ENCODE assay signal across 10 cellular contexts in genomic region chr5:111069839-111070238, GRCh38. TPM values are rescaled to one million over a fixed set of nuclear protein-coding genes. Genes with fewer than 3 reads are reported as not detected.
DNase-seq lines count a peak whose midpoint lies in the region; ATAC-seq and TF ChIP-seq lines count a peak whose summit lies in the region.
"Had no signal": no experiment of that assay in that cellular context is flagged by ENCODE, and none has a peak within 500 bp of the region (broad histone marks: within the 10 kb centered on the region; RNA-seq: fewer than 3 reads in every experiment).

No MANE protein-coding gene starts in this region.

- H3K4me1 Mint-ChIP-seq in natural killer cell = peaks cover 14 to 16% of the 10 kb centered on the region in 2 donors

- in situ Hi-C loops in GM23248 (cut with MboI) = no loop called here

- intact Hi-C loops in natural killer cell (cut with micrococcal nuclease) = no loop called here
- intact Hi-C loops in PC-3 (cut with micrococcal nuclease) = no loop called here

- peaks cover 66 to 71% of the 10 kb centered on the region in 2 donors for H3K27me3 Mint-ChIP-seq in natural killer cell (ENCODE audit: low read depth in 2 of 2)

- H3K36me3 Mint-ChIP-seq in natural killer cell = no peaks in the 10 kb centered on the region

- BruUV-seq in PC-3 (replicated peaks; lab: Mats Ljungman, UMichigan) = no TSS peak

- H3K4me1 ChIP-seq in GM23248 (ENCODE audit: insufficient read depth) = peaks cover 16% of the 10 kb centered on the region
- H3K4me1 ChIP-seq in PC-3 (ENCODE audit: insufficient read depth, low read length) = peaks cover 2% of the 10 kb centered on the region

- no peaks in the 10 kb centered on the region for H3K79me2 ChIP-seq in GM23248 (ENCODE audit: insufficient read depth)
- no peaks in the 10 kb centered on the region for H3K79me2 ChIP-seq in PC-3 (ENCODE audit: low read length)

- TF ChIP-seq CTCF in retinal pigment epithelial cell (conservative IDR thresholded peaks at IDR 0.05; ENCODE audit: low read depth, low read length) = no peak
- TF ChIP-seq CTCF in natural killer cell (IDR thresholded peaks at IDR 0.05) = no peak
- TF ChIP-seq CTCF in PC-3 (conservative IDR thresholded peaks at IDR 0.05; ENCODE audit: low read depth, low read length) = no peak

- H3F3A ChIP-seq in GM23248 (ENCODE audit: insufficient read depth) (peaks cover 10% of the 10 kb centered on the region; the same call in 1 of the 2 replicates), PC-3 (ENCODE audit: low read length, unreplicated experiment) (no peaks in the 10 kb centered on the region)

- POLR2A ChIA-PET in PC-3 (lab: Charles Lee; ENCODE audit: unreplicated experiment) = no interaction called here

- H3K4me2 ChIP-seq in GM23248 (ENCODE audit: unreplicated experiment) = peak overlapping the region; percentile 84
- H3K4me2 ChIP-seq in PC-3 (ENCODE audit: low read length) = no peak overlapping the region

- H3K9me3 Mint-ChIP-seq in natural killer cell = peaks cover 0 to 2% of the 10 kb centered on the region in 2 donors
- H3K9me3 Mint-ChIP-seq: activated naive CD8-positive, alpha-beta T cell treated with anti-CD3 and anti-CD28 coated beads, Interleukin-2, amount 10 ng/mL, durations not matched to agents 7 days and 5 days had no signal

- no peaks in the 10 kb centered on the region for H3K36me3 ChIP-seq in GM23248 (ENCODE audit: low read depth)
- H3K36me3 ChIP-seq in PC-3 (ENCODE audit: low read depth, low read length) = no peaks in the 10 kb centered on the region

- H3K27ac ChIP-seq in GM23248 = no peak overlapping the region
- H3K27ac ChIP-seq in PC-3 (ENCODE audit: low read length) = no peak overlapping the region
- no peak overlapping the region for H3K27ac ChIP-seq in caudate nucleus (ENCODE audit: low read depth, low read length)

- ATAC-seq in natural killer cell (no peak), HG02571 (IDR thresholded peaks at IDR 0.05; ENCODE audit: unreplicated experiment) (no peak), PC-3 (no peak)

- H3K27me3 ChIP-seq in GM23248 (replicated peaks; ENCODE audit: insufficient read depth) = peaks cover 58% of the 10 kb centered on the region
- no peaks in the 10 kb centered on the region for H3K27me3 ChIP-seq in PC-3 (ENCODE audit: low read length)

- H3K9me2 ChIP-seq in GM23248 (ENCODE audit: insufficient read depth) = no peaks in the 10 kb centered on the region
- H3K9me2 ChIP-seq in PC-3 (replicated peaks; ENCODE audit: low read length) = no peaks in the 10 kb centered on the region

- H2AFZ ChIP-seq in GM23248 = peak overlapping the region; percentile 51
- no peak overlapping the region for H2AFZ ChIP-seq in PC-3 (ENCODE audit: low read length)

- H3K4me3 ChIP-seq in GM23248 (peak overlapping the region; percentile 61), retinal pigment epithelial cell (ENCODE audit: low read length) (peak overlapping the region; percentile 46), PC-3 (ENCODE audit: low read length) (no peak overlapping the region)

- H3K9me3 ChIP-seq in GM23248 (ENCODE audit: low read depth) (no peaks in the 10 kb centered on the region), PC-3 (ENCODE audit: low read length) (no peaks in the 10 kb centered on the region)

- peak; percentile 70 for DNase-seq in GM23248
- peak; percentile 27 for DNase-seq in amniotic epithelial cell (ENCODE audit: low read depth)
- peak; percentile 64 for DNase-seq in hepatic stellate cell (ENCODE audit: low spot score)
- DNase-seq in retinal pigment epithelial cell (ENCODE audit: low read depth) = peak; percentile 30
- no peak for DNase-seq in natural killer cell
- DNase-seq in PC-3 = no peak
- DNase-seq in caudate nucleus (lab: John Stamatoyannopoulos, UW) = no peak
- DNase-seq: NCI-H2171 had no signal

- no peak overlapping the region for H3K27ac Mint-ChIP-seq in natural killer cell
- H3K27ac Mint-ChIP-seq: activated naive CD8-positive, alpha-beta T cell treated with anti-CD3 and anti-CD28 coated beads, Interleukin-2, amount 10 ng/mL, durations not matched to agents 7 days and 5 days had no signal

- 0 to 11% methylated on average over 4 of the region's 4 CpGs for WGBS in GM23248 (ENCODE audit: low coverage in 1 of 2, low lambda C conversion rate in 2 of 2, missing lambda C conversion rate in 2 of 2), 2 experiments

- CTCF ChIA-PET in PC-3 (lab: Charles Lee) = no interaction called here

- H4K20me1 ChIP-seq in GM23248 (ENCODE audit: insufficient read depth) (no peaks in the 10 kb centered on the region), PC-3 (ENCODE audit: low read length) (no peaks in the 10 kb centered on the region)

- H3K9ac ChIP-seq in GM23248 (no peak overlapping the region), PC-3 (ENCODE audit: low read length) (no peak overlapping the region)

- H3K4me3 Mint-ChIP-seq in natural killer cell = no peak overlapping the region

RNA-seq across cellular contexts. Expression of gene TSLP, which starts 1.7 kb away (rescaled TPM):
- not detected in 2 replicates for total RNA-seq in GM23248 (2014; rRNA removed; shearing (Covaris generic))
- 0.15 TPM in 1 of 2 replicates, not detected in the other for polyA plus RNA-seq in GM23248 (2016; fragmentation: Nextera tagmentation; extraction: Ambion mirVana)
- total RNA-seq in natural killer cell (not detected), PC-3 (2014; rRNA removed) (not detected in 2 replicates)

RNA-seq across cellular contexts. Expression of gene WDR36, which starts 22.3 kb away (rescaled TPM):
- total RNA-seq in GM23248 (2014; rRNA removed; shearing (Covaris generic)) = 24.3 and 27.7 TPM in 2 replicates
- polyA plus RNA-seq in GM23248 (2016; fragmentation: Nextera tagmentation; extraction: Ambion mirVana) = 17.1 and 17.4 TPM in 2 replicates
- total RNA-seq in natural killer cell = 10 to 100 TPM; 23.0 to 24.8 (median 23.9) TPM
- total RNA-seq in PC-3 (2014; rRNA removed) = 38.2 and 44.7 TPM in 2 replicates

Comparison
In these comparisons a context has a peak if more than half of its experiments do, and no peak if none do; other contexts are left out.
1. DNase-seq: peak in GM23248 (single experiment), amniotic epithelial cell (single experiment), hepatic stellate cell (single experiment) and retinal pigment epithelial cell (single experiment); none in natural killer cell (single experiment), PC-3 (single experiment) and caudate nucleus (0 of 61).